30 cellular contexts compared by ENCODE assay signal in the genomic region with DNA sequence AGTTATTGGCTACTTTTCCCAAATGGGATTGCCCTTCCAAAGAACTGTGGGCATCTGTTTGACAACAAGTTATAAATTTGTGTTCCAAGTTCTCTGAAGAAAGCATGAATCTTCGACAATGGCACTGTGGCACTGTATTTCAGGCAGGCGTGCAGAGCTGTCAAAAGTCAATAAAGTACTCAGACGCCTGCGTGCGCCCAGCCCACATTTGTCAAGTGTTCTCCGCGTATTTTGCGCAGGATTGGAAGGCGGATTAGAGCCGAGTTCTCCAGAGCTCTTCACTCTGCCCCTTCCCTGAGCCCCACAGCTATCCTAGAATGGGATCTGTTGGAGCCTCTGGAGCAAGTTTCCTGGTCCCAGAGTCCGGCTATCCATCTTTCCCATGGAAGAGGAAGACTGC.
"Had no signal": no experiment of that assay in that cellular context is flagged by ENCODE, and none has a peak within 500 bp of the region (broad histone marks: within the 10 kb centered on the region; RNA-seq: fewer than 3 reads in every experiment).

No MANE protein-coding gene starts in this region.

- H3K4me1 ChIP-seq: ascending aorta had no signal

- H3K27me3 ChIP-seq: ascending aorta, body of pancreas had no signal

- H3K9me3 Mint-ChIP-seq: activated CD8-positive, alpha-beta T cell treated with anti-CD3 and anti-CD28 coated beads for 36 hours; activated naive CD4-positive, alpha-beta T cell treated with anti-CD3 and anti-CD28 coated beads, Interleukin-2, amount 50 U/mL, for 72 hours; activated naive CD8-positive, alpha-beta T cell treated with anti-CD3 and anti-CD28 coated beads, Interleukin-2, amount 50 U/mL, for 24 hours; activated T-cell treated with anti-CD3 and anti-CD28 coated beads, Interleukin-2, amount 50 U/mL, for 72 hours; activated T-helper 2 cell treated with anti-CD3 and anti-CD28 coated beads, Interferon-gamma antibody, Interleukin-2, Interleukin-4, amounts not matched to agents 10 μg/mL and 5 μg/mL and 100 μg/mL, durations not matched to agents 14 hours and 24 hours and 36 hours; T-cell had no signal

- H3K27ac ChIP-seq: ascending aorta, body of pancreas, SK-N-MC, VCaP had no signal

- H3K27me3 Mint-ChIP-seq: activated CD8-positive, alpha-beta T cell treated with anti-CD3 and anti-CD28 coated beads for 36 hours; activated naive CD8-positive, alpha-beta T cell treated with anti-CD3 and anti-CD28 coated beads, Interleukin-2, amount 50 U/mL, for 24 hours; T-cell had no signal

- H3K4me3 ChIP-seq: ascending aorta, body of pancreas, SK-N-MC had no signal

- ATAC-seq: activated CD8-positive, alpha-beta T cell treated with anti-CD3 and anti-CD28 coated beads for 36 hours; activated naive CD4-positive, alpha-beta T cell treated with anti-CD3 and anti-CD28 coated beads, Interleukin-2, amount 50 U/mL, for 72 hours; activated naive CD8-positive, alpha-beta T cell treated with anti-CD3 and anti-CD28 coated beads, Interleukin-2, amount 50 U/mL, for 24 hours; activated T-cell treated with anti-CD3 and anti-CD28 coated beads, Interleukin-2, amount 50 U/mL, for 72 hours; body of pancreas; Panc1; Right ventricle myocardium inferior; T-cell had no signal

- H3K36me3 ChIP-seq: ascending aorta had no signal

- H3K4me3 Mint-ChIP-seq: activated CD8-positive, alpha-beta T cell treated with anti-CD3 and anti-CD28 coated beads for 36 hours; activated naive CD8-positive, alpha-beta T cell treated with anti-CD3 and anti-CD28 coated beads, Interleukin-2, amount 50 U/mL, for 24 hours; activated T-cell treated with anti-CD3 and anti-CD28 coated beads, Interleukin-2, amount 50 U/mL, for 72 hours; T-cell had no signal

- H3K27ac Mint-ChIP-seq: activated CD8-positive, alpha-beta T cell treated with anti-CD3 and anti-CD28 coated beads for 36 hours; activated naive CD8-positive, alpha-beta T cell treated with anti-CD3 and anti-CD28 coated beads, Interleukin-2, amount 50 U/mL, for 24 hours; activated T-cell treated with anti-CD3 and anti-CD28 coated beads, Interleukin-2, amount 50 U/mL, for 72 hours; activated T-helper 2 cell treated with anti-CD3 and anti-CD28 coated beads, Interferon-gamma antibody, Interleukin-2, Interleukin-4, amounts not matched to agents 10 μg/mL and 5 μg/mL and 100 μg/mL, durations not matched to agents 14 hours and 24 hours and 36 hours; T-cell had no signal

- DNase-seq: activated CD4-positive, alpha-beta T cell treated with anti-CD3 and anti-CD28 coated beads, Interleukin-2, amount 50 U/mL, for 1 hour; activated CD4-positive, CD25-positive, alpha-beta regulatory T cell; activated CD8-positive, alpha-beta memory T cell treated with anti-CD3 and anti-CD28 coated beads, Interleukin-2, amount 50 U/mL, for 4 hours; activated CD8-positive, alpha-beta T cell treated with anti-CD3 and anti-CD28 coated beads for 36 hours; activated naive CD4-positive, alpha-beta T cell treated with Interleukin-2 at 50 U/mL for 16 hours; activated naive CD8-positive, alpha-beta T cell treated with anti-CD3 and anti-CD28 coated beads, Interleukin-2, amount 50 U/mL, for 24 hours; activated T-cell treated with anti-CD3 and anti-CD28 coated beads, Interleukin-2, amount 50 U/mL, for 72 hours; amniotic stem cell; body of pancreas; central memory CD4-positive, alpha-beta T cell; IMR-90; Kasumi-1; KBM-7; NCI-H1694; NCI-H2029; NCI-H2171 treated with DMSO at 0.1 percent for 48 hours; NCI-H526; NK-92 treated with Interleukin-12 subunit alpha and Interleukin-12 subunit beta, amount 100 ng/mL, for 24 hours; OCI-M1; RPMI8226; T-cell; T-helper 2 cell; T1000 had no signal

- H3K36me3 Mint-ChIP-seq: activated naive CD4-positive, alpha-beta T cell treated with anti-CD3 and anti-CD28 coated beads, Interleukin-2, amount 50 U/mL, for 72 hours had no signal

- H3K9me3 ChIP-seq: ascending aorta, body of pancreas had no signal
